In the genomic region with DNA sequence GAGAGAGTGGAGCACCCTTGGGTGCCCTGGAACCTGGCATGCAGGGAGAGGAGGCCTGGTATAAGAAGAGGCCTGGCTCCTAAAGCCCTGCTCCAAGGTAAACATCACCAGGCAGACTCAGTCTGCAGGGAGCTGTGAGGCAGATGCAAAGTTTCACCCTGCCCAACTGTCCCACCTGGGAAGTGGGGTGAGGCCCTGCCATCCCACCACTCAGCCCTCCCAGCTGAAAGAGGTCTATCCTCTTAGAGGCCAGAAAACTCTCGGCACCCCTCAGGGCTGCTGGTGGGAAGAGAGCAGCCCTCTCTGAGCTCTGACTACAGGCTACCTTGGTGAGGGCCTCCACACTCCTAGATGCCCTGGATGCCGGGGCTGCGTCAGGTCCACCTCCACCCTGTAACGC, we compare ENCODE assay signal across 24 cellular contexts.
"Had no signal": no experiment of that assay in that cellular context is flagged by ENCODE, and none has a peak within 500 bp of the region (broad histone marks: within the 10 kb centered on the region; RNA-seq: fewer than 3 reads in every experiment).

No MANE protein-coding gene starts in this region.

- H3K36me3 Mint-ChIP-seq: activated naive CD4-positive, alpha-beta T cell treated with anti-CD3 and anti-CD28 coated beads, Interleukin-2, amount 50 U/mL, for 72 hours; WTC11 had no signal

- H3K4me1 Mint-ChIP-seq: T-helper 17 cell had no signal

- H3K4me3 Mint-ChIP-seq: activated naive CD8-positive, alpha-beta T cell treated with anti-CD3 and anti-CD28 coated beads, Interleukin-2, amount 50 U/mL, for 24 hours; activated T-cell treated with anti-CD3 and anti-CD28 coated beads, Interleukin-2, amount 50 U/mL, for 4 hours; T-helper 17 cell; WTC11 had no signal

- H3K27me3 ChIP-seq: ascending aorta, body of pancreas had no signal

- H3K36me3 ChIP-seq: ascending aorta had no signal

- H3K27ac ChIP-seq: ascending aorta, body of pancreas had no signal

- H3K4me1 ChIP-seq: ascending aorta, body of pancreas had no signal

- ATAC-seq: activated naive CD4-positive, alpha-beta T cell treated with anti-CD3 and anti-CD28 coated beads, Interleukin-2, amount 50 U/mL, for 72 hours; activated naive CD8-positive, alpha-beta T cell treated with anti-CD3 and anti-CD28 coated beads, Interleukin-2, amount 50 U/mL, for 24 hours; activated T-cell treated with anti-CD3 and anti-CD28 coated beads, Interleukin-2, amount 50 U/mL, for 4 hours; body of pancreas; T-helper 17 cell; WTC11 had no signal

- H3K4me3 ChIP-seq: ascending aorta, body of pancreas had no signal

- H3K9me3 Mint-ChIP-seq: activated naive CD4-positive, alpha-beta T cell treated with anti-CD3 and anti-CD28 coated beads, Interleukin-2, amount 50 U/mL, for 72 hours; activated naive CD8-positive, alpha-beta T cell treated with anti-CD3 and anti-CD28 coated beads, Interleukin-2, amount 50 U/mL, for 24 hours; activated T-cell treated with anti-CD3 and anti-CD28 coated beads, Interleukin-2, amount 50 U/mL, for 4 hours; WTC11 had no signal

- H3K27ac Mint-ChIP-seq: activated naive CD4-positive, alpha-beta T cell treated with anti-CD3 and anti-CD28 coated beads, Interleukin-2, amount 50 U/mL, for 72 hours; activated naive CD8-positive, alpha-beta T cell treated with anti-CD3 and anti-CD28 coated beads, Interleukin-2, amount 50 U/mL, for 24 hours; T-helper 17 cell; WTC11 had no signal

- DNase-seq: activated CD4-positive, alpha-beta T cell treated with anti-CD3 and anti-CD28 coated beads for 48 hours; activated CD4-positive, alpha-beta T cell treated with anti-CD3 and anti-CD28 coated beads, Interleukin-2, amount 50 U/mL, for 4 hours; activated CD4-positive, CD25-positive, alpha-beta regulatory T cell treated with anti-CD3 and anti-CD28 coated beads, Interleukin-2, amount 50 U/mL, for 72 hours; activated effector memory CD4-positive, alpha-beta T cell treated with anti-CD3 and anti-CD28 coated beads, Interleukin-2, amount 50 U/mL, for 16 hours; activated naive CD4-positive, alpha-beta T cell treated with Interleukin-2 at 50 U/mL for 16 hours; activated naive CD8-positive, alpha-beta T cell treated with anti-CD3 and anti-CD28 coated beads, Interleukin-2, amount 50 U/mL, for 24 hours; activated T-cell treated with anti-CD3 and anti-CD28 coated beads, Interleukin-2, amount 50 U/mL, for 4 hours; amniotic stem cell; body of pancreas; IMR-90; KG1; NCI-H1048; NCI-H146; NCI-H187 treated with DMSO at 0.1 percent for 48 hours; NCI-H2081 treated with DMSO at 0.1 percent for 48 hours; NCI-H2227 treated with DMSO at 0.1 percent for 48 hours; NCI-H526; NCI-H82; SIG-M5; T-helper 17 cell; T-helper 9 cell had no signal

- H3K9me3 ChIP-seq: ascending aorta, body of pancreas had no signal
